Comparison of ENCODE assay signal across 8 cellular contexts in the genomic region with DNA sequence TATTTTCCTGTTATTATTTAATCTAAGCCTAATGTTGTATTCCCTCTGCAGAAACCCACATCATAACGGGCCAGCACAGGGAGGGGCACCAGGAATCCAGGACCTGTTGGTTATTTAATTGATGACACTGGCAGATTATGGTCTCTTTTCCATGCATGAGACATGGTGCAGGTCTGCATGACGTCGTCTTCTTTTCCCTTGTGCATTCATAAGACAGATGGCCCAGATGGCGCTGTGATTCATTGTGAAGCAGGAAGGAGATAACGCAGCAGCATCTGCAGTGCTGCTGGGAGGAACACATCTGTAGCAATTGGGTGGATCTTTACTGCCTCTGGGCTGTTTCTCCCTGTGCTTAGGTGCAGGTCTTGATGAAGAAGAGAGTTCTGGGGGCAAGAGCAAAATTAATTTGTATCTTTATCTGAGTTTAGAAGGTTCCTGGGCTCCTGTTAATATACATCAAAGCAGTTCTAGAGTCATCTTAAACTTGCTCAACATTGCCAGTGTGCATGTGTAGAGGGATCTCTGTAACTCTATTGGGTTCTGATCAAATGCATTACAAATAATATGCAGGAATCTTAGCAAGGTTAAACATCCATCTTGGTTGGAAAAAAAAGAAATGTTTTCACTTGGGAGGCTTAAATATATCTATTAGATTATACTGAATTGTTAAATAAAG.
A peak's percentile ranks its signal among the peaks of the same experiment; 100 is the strongest.
DNase-seq lines count a peak whose midpoint lies in the region; ATAC-seq and TF ChIP-seq lines count a peak whose summit lies in the region.

No MANE protein-coding gene starts in this region.

- no peak overlapping the region for H3K27ac Mint-ChIP-seq in activated T-helper 1 cell treated with anti-CD3 and anti-CD28 coated beads, Interleukin-12 subunit alpha, Interleukin-12 subunit beta, Interleukin-2, Interleukin-4 antibody, amounts not matched to agents 30 ng/mL and 10 ng/mL and 1 ng/mL, durations not matched to agents 14 hours and 24 hours and 36 hours

- intact Hi-C loops in activated T-helper 1 cell treated with anti-CD3 and anti-CD28 coated beads, Interleukin-12 subunit alpha, Interleukin-12 subunit beta, Interleukin-2, Interleukin-4 antibody, amounts not matched to agents 30 ng/mL and 10 ng/mL and 1 ng/mL, durations not matched to agents 14 hours and 24 hours and 36 hours (cut with micrococcal nuclease), result loop anchor here (2.0 kb wide), 1 partner anchor 14 kb away; no protein-coding TSS in a partner anchor

- POLR2A ChIA-PET in HEK293T (lab: Yijun Ruan, JAX), result no interaction called here

- CTCF ChIA-PET in HEK293T (lab: Yijun Ruan, JAX), result no interaction called here

- ATAC-seq in GM18861 (IDR thresholded peaks at IDR 0.05; ENCODE audit: unreplicated experiment), result no peak

- DNase-seq in ELF-1 (ENCODE audit: low read depth, low spot score) (peak; percentile 13), HEK293T (ENCODE audit: extremely low spot score) (peak; percentile 11), RPMI7951 (ENCODE audit: low read depth) (peak; percentile 86), medulla oblongata (ENCODE audit: extremely low spot score) (peak; percentile 58)
- no peak for DNase-seq in NK-92 treated with Interleukin-12 subunit alpha and Interleukin-12 subunit beta, amount 100 ng/mL, for 24 hours (lab: John Stamatoyannopoulos, UW)
- DNase-seq in activated T-helper 1 cell treated with anti-CD3 and anti-CD28 coated beads, Interleukin-12 subunit alpha, Interleukin-12 subunit beta, Interleukin-2, Interleukin-4 antibody, amounts not matched to agents 30 ng/mL and 10 ng/mL and 1 ng/mL, durations not matched to agents 14 hours and 24 hours and 36 hours (ENCODE audit: low spot score), result no peak
- DNase-seq in stimulated activated CD8-positive, alpha-beta memory T cell treated with anti-CD3 and anti-CD28 coated beads, Interleukin-4, amount 100 ng/mL, for 48 hours, result no peak

- H3K4me1 Mint-ChIP-seq in activated T-helper 1 cell treated with anti-CD3 and anti-CD28 coated beads, Interleukin-12 subunit alpha, Interleukin-12 subunit beta, Interleukin-2, Interleukin-4 antibody, amounts not matched to agents 30 ng/mL and 10 ng/mL and 1 ng/mL, durations not matched to agents 14 hours and 24 hours and 36 hours (ENCODE audit: low read depth), result peaks cover 15% of the 10 kb centered on the region

- no peaks in the 10 kb centered on the region for H3K36me3 Mint-ChIP-seq in activated T-helper 1 cell treated with anti-CD3 and anti-CD28 coated beads, Interleukin-12 subunit alpha, Interleukin-12 subunit beta, Interleukin-2, Interleukin-4 antibody, amounts not matched to agents 30 ng/mL and 10 ng/mL and 1 ng/mL, durations not matched to agents 14 hours and 24 hours and 36 hours (ENCODE audit: low read depth)

- H3K4me3 Mint-ChIP-seq in activated T-helper 1 cell treated with anti-CD3 and anti-CD28 coated beads, Interleukin-12 subunit alpha, Interleukin-12 subunit beta, Interleukin-2, Interleukin-4 antibody, amounts not matched to agents 30 ng/mL and 10 ng/mL and 1 ng/mL, durations not matched to agents 14 hours and 24 hours and 36 hours, result no peak overlapping the region

- H3K27me3 Mint-ChIP-seq in activated T-helper 1 cell treated with anti-CD3 and anti-CD28 coated beads, Interleukin-12 subunit alpha, Interleukin-12 subunit beta, Interleukin-2, Interleukin-4 antibody, amounts not matched to agents 30 ng/mL and 10 ng/mL and 1 ng/mL, durations not matched to agents 14 hours and 24 hours and 36 hours (ENCODE audit: insufficient read depth), result no peaks in the 10 kb centered on the region

- no peaks in the 10 kb centered on the region for H3K9me3 Mint-ChIP-seq in activated T-helper 1 cell treated with anti-CD3 and anti-CD28 coated beads, Interleukin-12 subunit alpha, Interleukin-12 subunit beta, Interleukin-2, Interleukin-4 antibody, amounts not matched to agents 30 ng/mL and 10 ng/mL and 1 ng/mL, durations not matched to agents 14 hours and 24 hours and 36 hours

TF ChIP-seq in HEK293T, 16 proteins besides CTCF, POLR2A, EP300 and RAD21:
- TF ChIP-seq PKNOX1 (IDR thresholded peaks at IDR 0.05) (no peak), CTBP1 (IDR thresholded peaks at IDR 0.05; ENCODE audit: borderline replicate concordance) (no peak), LEF1 (IDR thresholded peaks at IDR 0.05; ENCODE audit: borderline replicate concordance) (no peak), ZNF384 (IDR thresholded peaks at IDR 0.05) (no peak), L3MBTL2 (conservative IDR thresholded peaks at IDR 0.05) (no peak), FOXA1 (IDR thresholded peaks at IDR 0.05) (no peak), NFRKB (IDR thresholded peaks at IDR 0.05) (no peak), FOXM1 (IDR thresholded peaks at IDR 0.05; ENCODE audit: borderline replicate concordance) (no peak), HDGF (IDR thresholded peaks at IDR 0.05; ENCODE audit: borderline replicate concordance) (no peak), ELF4 (IDR thresholded peaks at IDR 0.05) (no peak), ARNT (IDR thresholded peaks at IDR 0.05) (no peak), TARDBP (IDR thresholded peaks at IDR 0.05) (no peak), FOXK2 (IDR thresholded peaks at IDR 0.05) (no peak), SP1 (IDR thresholded peaks at IDR 0.05) (no peak), BHLHE40 (IDR thresholded peaks at IDR 0.05; ENCODE audit: borderline replicate concordance) (no peak), SUZ12 (IDR thresholded peaks at IDR 0.05) (no peak)

Comparison
In these comparisons a context has a peak if more than half of its experiments do, and no peak if none do; other contexts are left out.
1. DNase-seq: peak in ELF-1 (single experiment), HEK293T (single experiment), RPMI7951 (single experiment) and medulla oblongata (single experiment); none in NK-92 treated with Interleukin-12 subunit alpha and Interleukin-12 subunit beta, amount 100 ng/mL, for 24 hours (single experiment), activated T-helper 1 cell treated with anti-CD3 and anti-CD28 coated beads, Interleukin-12 subunit alpha, Interleukin-12 subunit beta, Interleukin-2, Interleukin-4 antibody, amounts not matched to agents 30 ng/mL and 10 ng/mL and 1 ng/mL, durations not matched to agents 14 hours and 24 hours and 36 hours (single experiment) and stimulated activated CD8-positive, alpha-beta memory T cell treated with anti-CD3 and anti-CD28 coated beads, Interleukin-4, amount 100 ng/mL, for 48 hours (single experiment).